ENCODE assay signal across 15 cellular contexts in genomic region chr14:52852810-52853521, GRCh38.
DNase-seq lines count a peak whose midpoint lies in the region; ATAC-seq, FAIRE-seq and TF ChIP-seq lines count a peak whose summit lies in the region.
"Had no signal": no experiment of that assay in that cellular context is flagged by ENCODE, and none has a peak within 500 bp of the region (broad histone marks: within the 10 kb centered on the region; RNA-seq: fewer than 3 reads in every experiment).

No MANE protein-coding gene starts in this region.

- H3K4me3 Mint-ChIP-seq in nephron: no peak overlapping the region
- H3K4me3 Mint-ChIP-seq: IgD-negative memory B cell, immature natural killer cell had no signal

- H3K4me3 ChIP-seq in HEK293 (ENCODE audit: low read depth, low read length): no peak overlapping the region
- no peak overlapping the region for H3K4me3 ChIP-seq in endothelial cell of umbilical vein (replicated peaks in 1 of 3; ENCODE audit: insufficient read depth in 1 of 3, low read depth in 1 of 3, low read length in 3 of 3)
- H3K4me3 ChIP-seq: BLaER1 treated with 17β-estradiol and CSF1 and Interleukin-3, amounts not matched to agents 10 nM and 100 nM; transverse colon had no signal

- H3K4me1 Mint-ChIP-seq in nephron: peaks cover 14% of the 10 kb centered on the region
- H3K4me1 Mint-ChIP-seq: IgD-negative memory B cell, immature natural killer cell had no signal

- H3K9me3 Mint-ChIP-seq in nephron: peaks cover 2% of the 10 kb centered on the region
- H3K9me3 Mint-ChIP-seq: immature natural killer cell had no signal

- H4K20me1 ChIP-seq in endothelial cell of umbilical vein (replicated peaks; ENCODE audit: control insufficient read depth, extremely low read depth, insufficient read depth, low read length): no peaks in the 10 kb centered on the region
- H4K20me1 ChIP-seq: BLaER1 treated with 17β-estradiol and CSF1 and Interleukin-3, amounts not matched to agents 10 nM and 100 nM had no signal

- CTCF ChIA-PET in HEK293 (lab: Yijun Ruan, JAX) (interaction anchor here (0.7 to 1.0 kb wide), 2 partner anchors 15 to 29 kb away, joined by 3 read pairs; no protein-coding TSS in a partner anchor), endothelial cell of umbilical vein (lab: Charles Lee) (interaction anchor here (0.8 to 1.7 kb wide), 3 partner anchors 9 to 108 kb away, joined by 3 to 6 read pairs (median 5); no protein-coding TSS in a partner anchor)

- H3K9me3 ChIP-seq in HEK293 (ENCODE audit: control insufficient read depth, insufficient read depth, low read depth, low read length): no peaks in the 10 kb centered on the region
- no peaks in the 10 kb centered on the region for H3K9me3 ChIP-seq in endothelial cell of umbilical vein (replicated peaks; ENCODE audit: control insufficient read depth, insufficient read depth, low read length)
- H3K9me3 ChIP-seq: transverse colon had no signal

- H3K79me2 ChIP-seq in endothelial cell of umbilical vein (ENCODE audit: control insufficient read depth, insufficient read depth, low read length): no peaks in the 10 kb centered on the region

- H3K4me1 ChIP-seq in HEK293 (ENCODE audit: control insufficient read depth, insufficient read depth, low read length) (peaks cover 9% of the 10 kb centered on the region), endothelial cell of umbilical vein (ENCODE audit: control insufficient read depth, extremely low read depth, insufficient read depth, low read length) (peaks cover 9% of the 10 kb centered on the region)

- H3K36me3 ChIP-seq in HEK293 (ENCODE audit: control insufficient read depth in 2 of 2, insufficient read depth in 1 of 2, low read length in 2 of 2) (peaks cover 4 to 8% of the 10 kb centered on the region in 2 experiments; a peak in 2 of 3 replicates), endothelial cell of umbilical vein (ENCODE audit: control insufficient read depth in 2 of 2, extremely low read depth in 1 of 2, insufficient read depth in 2 of 2, low read length in 2 of 2) (no peaks in the 10 kb centered on the region)
- H3K36me3 ChIP-seq: BLaER1 treated with 17β-estradiol and CSF1 and Interleukin-3, amounts not matched to agents 10 nM and 100 nM; transverse colon had no signal

- intact Hi-C loops in endothelial cell of umbilical vein (cut with micrococcal nuclease): no loop called here

- H3K27ac Mint-ChIP-seq in nephron: peak overlapping the region; percentile 21 to 74 (median 67)
- H3K27ac Mint-ChIP-seq: immature natural killer cell had no signal

- peak overlapping the region; percentile 19 for H3K4me2 ChIP-seq in endothelial cell of umbilical vein (ENCODE audit: insufficient read depth, low read length)
- H3K4me2 ChIP-seq: BLaER1 treated with 17β-estradiol and CSF1 and Interleukin-3, amounts not matched to agents 10 nM and 100 nM had no signal

- H3K9me1 ChIP-seq in endothelial cell of umbilical vein (replicated peaks; ENCODE audit: control insufficient read depth, extremely low read depth, insufficient read depth, low read length): no peaks in the 10 kb centered on the region

- dilution Hi-C loops in endothelial cell of umbilical vein (cut with MboI; ENCODE audit: extremely low pct_ligation_motif_present, low sequenced_read_pairs): no loop called here

- DNase-seq in NCI-H82 (lab: John Stamatoyannopoulos, UW): peak; percentile 81
- peak; percentile 58 for DNase-seq in endothelial cell of umbilical vein (ENCODE audit: low read depth, low spot score)
- no peak for DNase-seq in NCI-H1436 (lab: John Stamatoyannopoulos, UW)
- no peak for DNase-seq in dermis blood vessel endothelial cell
- DNase-seq: immature natural killer cell; NCI-H187; NCI-H526; stimulated activated CD4-positive, alpha-beta T cell treated with anti-CD3 and anti-CD28 coated beads, Interleukin-2, amount 100 ng/mL, for 24 hours; transverse colon had no signal

- no TSS peak for BruUV-seq in endothelial cell of umbilical vein (replicated peaks; lab: Mats Ljungman, UMichigan)

- H3K27me3 ChIP-seq in endothelial cell of umbilical vein (ENCODE audit: control insufficient read depth in 2 of 2, insufficient read depth in 2 of 2, low read length in 2 of 2): no peaks in the 10 kb centered on the region
- H3K27me3 ChIP-seq: BLaER1 treated with 17β-estradiol and CSF1 and Interleukin-3, amounts not matched to agents 10 nM and 100 nM; transverse colon had no signal

- TF ChIP-seq CTCF in HEK293 (tag by site-specific recombination; IDR thresholded peaks at IDR 0.05) (no peak), endothelial cell of umbilical vein (IDR thresholded peaks at IDR 0.05; ENCODE audit: extremely low read depth in 1 of 2, insufficient read depth in 1 of 2, low read depth in 1 of 2, low read length in 2 of 2) (no peak), nephron (IDR thresholded peaks at IDR 0.05; ENCODE audit: unreplicated experiment in 3 of 3) (no peak)

- POLR2A ChIA-PET in HEK293 (lab: Yijun Ruan, JAX): no interaction called here
- POLR2A ChIA-PET in endothelial cell of umbilical vein (lab: Charles Lee): no interaction called here

- no peak overlapping the region for H3K27ac ChIP-seq in HEK293 (ENCODE audit: extremely low read depth, low read depth, low read length)
- H3K27ac ChIP-seq in endothelial cell of umbilical vein (ENCODE audit: insufficient read depth, low read depth, low read length): no peak overlapping the region
- H3K27ac ChIP-seq: BLaER1 treated with 17β-estradiol and CSF1 and Interleukin-3, amounts not matched to agents 10 nM and 100 nM; transverse colon had no signal

- no peak for TF ChIP-seq POLR2A in endothelial cell of umbilical vein (IDR thresholded peaks at IDR 0.05; ENCODE audit: low read depth, low read length)

- peak; percentile 40 for FAIRE-seq in endothelial cell of umbilical vein (lab: Jason Lieb, UNC)

- H3K27me3 Mint-ChIP-seq in nephron (ENCODE audit: low read depth): no peaks in the 10 kb centered on the region

- H2AFZ ChIP-seq in endothelial cell of umbilical vein (ENCODE audit: low read depth, low read length): no peak overlapping the region

- peaks cover 29% of the 10 kb centered on the region for H3K36me3 Mint-ChIP-seq in nephron (ENCODE audit: low read depth)
- H3K36me3 Mint-ChIP-seq: IgD-negative memory B cell, immature natural killer cell had no signal

- no peak for ATAC-seq in HG02885 (IDR thresholded peaks at IDR 0.05; ENCODE audit: poor library complexity, unreplicated experiment)
- no peak for ATAC-seq in GM18873 (IDR thresholded peaks at IDR 0.05; ENCODE audit: low FRiP score, unreplicated experiment)

- no peak overlapping the region for H3K9ac ChIP-seq in endothelial cell of umbilical vein (replicated peaks; ENCODE audit: extremely low read depth, insufficient read depth, low read length)
- H3K9ac ChIP-seq: BLaER1 treated with 17β-estradiol and CSF1 and Interleukin-3, amounts not matched to agents 10 nM and 100 nM had no signal

TF ChIP-seq in HEK293, 187 proteins besides CTCF, POLR2A, EP300 and RAD21 (continues in another document):
- no peak for TF ChIP-seq GLIS1 (tag by site-specific recombination; IDR thresholded peaks at IDR 0.05)
- TF ChIP-seq ZNF292 (tag by site-specific recombination; IDR thresholded peaks at IDR 0.05; ENCODE audit: borderline replicate concordance, low read depth): no peak
- no peak for TF ChIP-seq ZSCAN18 (tag by site-specific recombination; IDR thresholded peaks at IDR 0.05)
- TF ChIP-seq SP3 (tag by site-specific recombination; IDR thresholded peaks at IDR 0.05): no peak
- no peak for TF ChIP-seq ZNF654 (tag by site-specific recombination; IDR thresholded peaks at IDR 0.05; ENCODE audit: low read depth)

TF ChIP-seq in endothelial cell of umbilical vein, 7 proteins besides CTCF, POLR2A, EP300 and RAD21:
- no peak for TF ChIP-seq MYC (IDR thresholded peaks at IDR 0.05; ENCODE audit: low read depth, low read length)
- no peak for TF ChIP-seq FOS (IDR thresholded peaks at IDR 0.05; ENCODE audit: borderline replicate concordance, insufficient read depth, low read length)
- TF ChIP-seq POLR2AphosphoS5 (IDR thresholded peaks at IDR 0.05; ENCODE audit: insufficient read depth, low read depth, low read length): no peak
- peak; percentile 41 for TF ChIP-seq GATA2 (IDR thresholded peaks at IDR 0.05; ENCODE audit: insufficient read depth, insufficient read length, low read depth, low read length)

Comparison
In these comparisons a context has a peak if more than half of its experiments do, and no peak if none do; other contexts are left out.
1. DNase-seq: peak in NCI-H82 (single experiment) and endothelial cell of umbilical vein (single experiment); none in NCI-H1436 (single experiment) and dermis blood vessel endothelial cell (single experiment).